20 cellular contexts compared by ENCODE assay signal in genomic region chr12:19852100-19852855, GRCh38.
"Had no signal": no experiment of that assay in that cellular context is flagged by ENCODE, and none has a peak within 500 bp of the region (broad histone marks: within the 10 kb centered on the region; RNA-seq: fewer than 3 reads in every experiment).

No MANE protein-coding gene starts in this region.

- H3K27me3 ChIP-seq: cardiac muscle cell, dorsolateral prefrontal cortex, suprapubic skin had no signal

- H3K4me3 ChIP-seq: cardiac muscle cell, dorsolateral prefrontal cortex, suprapubic skin had no signal

- H3K4me1 Mint-ChIP-seq: immature natural killer cell had no signal

- H3K9me3 Mint-ChIP-seq: stimulated activated naive CD8-positive, alpha-beta T cell treated with anti-CD3 and anti-CD28 coated beads, Interleukin-15, Interleukin-2, amounts not matched to agents 100 ng/mL and 50 ng/mL, for 24 hours had no signal

- H3K36me3 ChIP-seq: cardiac muscle cell, suprapubic skin had no signal

- H3K27ac Mint-ChIP-seq: activated naive CD4-positive, alpha-beta T cell treated with anti-CD3 and anti-CD28 coated beads for 36 hours; activated naive CD8-positive, alpha-beta T cell treated with anti-CD3 and anti-CD28 coated beads, Interleukin-2, amount 50 U/mL, for 24 hours; activated T-helper 2 cell treated with anti-CD3 and anti-CD28 coated beads, Interferon-gamma antibody, Interleukin-2, Interleukin-4, amounts not matched to agents 10 μg/mL and 5 μg/mL and 100 μg/mL, durations not matched to agents 14 hours and 24 hours and 36 hours; endodermal cell; immature natural killer cell; naive thymus-derived CD8-positive, alpha-beta T cell; progenitor cell of endocrine pancreas; stimulated activated naive CD8-positive, alpha-beta T cell treated with anti-CD3 and anti-CD28 coated beads, Interleukin-15, Interleukin-2, amounts not matched to agents 100 ng/mL and 50 ng/mL, for 24 hours had no signal

- H3K27ac ChIP-seq: cardiac muscle cell, dorsolateral prefrontal cortex, suprapubic skin had no signal

- H3K9me3 ChIP-seq: suprapubic skin had no signal

- ATAC-seq: activated naive CD8-positive, alpha-beta T cell treated with anti-CD3 and anti-CD28 coated beads, Interleukin-2, amount 50 U/mL, for 24 hours; naive thymus-derived CD8-positive, alpha-beta T cell; right cardiac atrium had no signal

- DNase-seq: activated CD4-positive, alpha-beta T cell treated with anti-CD3 and anti-CD28 coated beads for 1 hour; activated CD4-positive, alpha-beta T cell treated with anti-CD3 and anti-CD28 coated beads, Interleukin-2, amount 50 U/mL, for 48 hours; activated naive CD4-positive, alpha-beta T cell treated with anti-CD3 and anti-CD28 coated beads for 36 hours; activated naive CD8-positive, alpha-beta T cell treated with anti-CD3 and anti-CD28 coated beads, Interleukin-2, amount 50 U/mL, for 24 hours; activated T-cell treated with anti-CD3 and anti-CD28 coated beads, Interleukin-2, amount 50 U/mL, for 1 hour; dorsolateral prefrontal cortex; endodermal cell; head of caudate nucleus; immature natural killer cell; naive thymus-derived CD8-positive, alpha-beta T cell; occipital lobe; right cardiac atrium; small intestine; SW 1271; T-helper 9 cell had no signal

- H3K4me3 Mint-ChIP-seq: activated naive CD4-positive, alpha-beta T cell treated with anti-CD3 and anti-CD28 coated beads for 36 hours; activated naive CD8-positive, alpha-beta T cell treated with anti-CD3 and anti-CD28 coated beads, Interleukin-2, amount 50 U/mL, for 24 hours; endodermal cell; immature natural killer cell; naive thymus-derived CD8-positive, alpha-beta T cell; stimulated activated naive CD8-positive, alpha-beta T cell treated with anti-CD3 and anti-CD28 coated beads, Interleukin-15, Interleukin-2, amounts not matched to agents 100 ng/mL and 50 ng/mL, for 24 hours had no signal

- H3K27me3 Mint-ChIP-seq: progenitor cell of endocrine pancreas had no signal
